Comparison of ENCODE assay signal across 8 cellular contexts in genomic region chr4:74189331-74190043, GRCh38. TPM values are rescaled to one million over a fixed set of nuclear protein-coding genes. Genes with fewer than 3 reads are reported as not detected.
DNase-seq lines count a peak whose midpoint lies in the region; ATAC-seq and TF ChIP-seq lines count a peak whose summit lies in the region.

No MANE protein-coding gene starts in this region.

- H3K4me3 Mint-ChIP-seq in Calu3 (ENCODE audit: low read depth, unreplicated experiment) = no peak overlapping the region
- no peak overlapping the region for H3K4me3 Mint-ChIP-seq in activated CD8-positive, alpha-beta T cell treated with anti-CD3 and anti-CD28 coated beads, Interleukin-2, amount 10 ng/mL, durations not matched to agents 7 days and 5 days

- CTCF ChIA-PET in Calu3 (lab: Charles Lee) = interaction anchor here (0.7 to 1.5 kb wide), 8 partner anchors 39 to 685 kb away, joined by 3 to 7 read pairs (median 4); no protein-coding TSS in a partner anchor
- CTCF ChIA-PET in activated CD8-positive, alpha-beta T cell treated with anti-CD3 and anti-CD28 coated beads, Interleukin-2, amount 10 ng/mL, durations not matched to agents 7 days and 5 days (lab: Charles Lee) = interaction anchor here (0.6 to 1.5 kb wide), 11 partner anchors 9 to 487 kb away, joined by 3 to 5 read pairs (median 3); partner anchors contain the start of gene EPGN

- no peaks in the 10 kb centered on the region for H3K36me3 Mint-ChIP-seq in Calu3 (ENCODE audit: insufficient read depth, unreplicated experiment)
- H3K36me3 Mint-ChIP-seq in activated CD8-positive, alpha-beta T cell treated with anti-CD3 and anti-CD28 coated beads, Interleukin-2, amount 10 ng/mL, durations not matched to agents 7 days and 5 days (ENCODE audit: low read depth) = no peaks in the 10 kb centered on the region

- H3K27ac ChIP-seq in tibial nerve = no peak overlapping the region

- WGBS in tibial nerve, 2 donors = 77 to 81% methylated on average over 2 of the region's 2 CpGs

- H3K36me3 ChIP-seq in tibial nerve = no peaks in the 10 kb centered on the region

- no peak for DNase-seq in Calu3
- DNase-seq in NCI-H146 treated with DMSO at 0.1 percent for 48 hours (lab: John Stamatoyannopoulos, UW; ENCODE audit: unreplicated experiment) = peak; percentile 55
- DNase-seq in activated CD8-positive, alpha-beta T cell treated with anti-CD3 and anti-CD28 coated beads, Interleukin-2, amount 10 ng/mL, durations not matched to agents 7 days and 5 days = peak; percentile 24
- DNase-seq in iPS DF 4.7 (ENCODE audit: extremely low read depth, low spot score) = peak; percentile 9
- DNase-seq in tibial nerve (ENCODE audit: low spot score in 2 of 2) = no peak
- DNase-seq in NCI-H187 treated with DMSO at 0.1 percent for 48 hours (lab: John Stamatoyannopoulos, UW) = no peak

- no peak for TF ChIP-seq POLR2A in tibial nerve (IDR thresholded peaks at IDR 0.05)

- ATAC-seq in GM21381 (IDR thresholded peaks at IDR 0.05; ENCODE audit: unreplicated experiment) (peak; percentile 50), HG03095 (IDR thresholded peaks at IDR 0.05; ENCODE audit: unreplicated experiment) (no peak)
- no peak for ATAC-seq in activated CD8-positive, alpha-beta T cell treated with anti-CD3 and anti-CD28 coated beads, Interleukin-2, amount 10 ng/mL, durations not matched to agents 7 days and 5 days

- no peaks in the 10 kb centered on the region for H3K4me1 Mint-ChIP-seq in Calu3 (ENCODE audit: low read depth, unreplicated experiment)
- peaks cover 1% of the 10 kb centered on the region for H3K4me1 Mint-ChIP-seq in activated CD8-positive, alpha-beta T cell treated with anti-CD3 and anti-CD28 coated beads, Interleukin-2, amount 10 ng/mL, durations not matched to agents 7 days and 5 days (ENCODE audit: low read depth)

- H3K9me3 ChIP-seq in tibial nerve = no peaks in the 10 kb centered on the region

- TF ChIP-seq CTCF in Calu3 (IDR thresholded peaks at IDR 0.05; ENCODE audit: unreplicated experiment) (peak; percentile 48), tibial nerve (IDR thresholded peaks at IDR 0.05) (peak; percentile 18 to 66 (median 48))

- H3K27ac Mint-ChIP-seq in Calu3 (ENCODE audit: unreplicated experiment) = no peak overlapping the region
- H3K27ac Mint-ChIP-seq in activated CD8-positive, alpha-beta T cell treated with anti-CD3 and anti-CD28 coated beads, Interleukin-2, amount 10 ng/mL, durations not matched to agents 7 days and 5 days = no peak overlapping the region

- BruUV-seq in Calu3 (replicated peaks; lab: Mats Ljungman, UMichigan) = no TSS peak

- no peak for TF ChIP-seq EP300 in tibial nerve (IDR thresholded peaks at IDR 0.05)

- H3K9me3 Mint-ChIP-seq in Calu3 (ENCODE audit: low read depth, unreplicated experiment) = no peaks in the 10 kb centered on the region
- H3K9me3 Mint-ChIP-seq in activated CD8-positive, alpha-beta T cell treated with anti-CD3 and anti-CD28 coated beads, Interleukin-2, amount 10 ng/mL, durations not matched to agents 7 days and 5 days (ENCODE audit: insufficient read depth) = no peaks in the 10 kb centered on the region

- no peaks in the 10 kb centered on the region for H3K27me3 Mint-ChIP-seq in Calu3 (ENCODE audit: unreplicated experiment)
- H3K27me3 Mint-ChIP-seq in activated CD8-positive, alpha-beta T cell treated with anti-CD3 and anti-CD28 coated beads, Interleukin-2, amount 10 ng/mL, durations not matched to agents 7 days and 5 days (ENCODE audit: low read depth) = no peaks in the 10 kb centered on the region

- no peaks in the 10 kb centered on the region for H3K4me1 ChIP-seq in tibial nerve

- POLR2A ChIA-PET in activated CD8-positive, alpha-beta T cell treated with anti-CD3 and anti-CD28 coated beads, Interleukin-2, amount 10 ng/mL, durations not matched to agents 7 days and 5 days (lab: Charles Lee) = no interaction called here

- intact Hi-C loops in Calu3 (cut with micrococcal nuclease; ENCODE audit: unreplicated experiment) = loop anchor here (1.0 to 2.0 kb wide), 3 partner anchors 39 to 486 kb away; no protein-coding TSS in a partner anchor

- no peak overlapping the region for H3K4me3 ChIP-seq in tibial nerve

- no peaks in the 10 kb centered on the region for H3K27me3 ChIP-seq in tibial nerve

RNA-seq across cellular contexts. Expression of gene MTHFD2L, which starts 31.6 kb away (rescaled TPM):
- total RNA-seq in Calu3 (2022) (21.8 and 24.1 TPM in 2 replicates), tibial nerve (10 to 100 TPM; 11.4 to 23.7 (median 17.8) TPM)
- total RNA-seq in activated CD8-positive, alpha-beta T cell treated with anti-CD3 and anti-CD28 coated beads, Interleukin-2, amount 10 ng/mL, durations not matched to agents 7 days and 5 days = 1 to 10 TPM; 5.3 to 5.5 TPM

Comparison
In these comparisons a context has a peak if more than half of its experiments do, and no peak if none do; other contexts are left out.
1. DNase-seq: peak in NCI-H146 treated with DMSO at 0.1 percent for 48 hours (single experiment), activated CD8-positive, alpha-beta T cell treated with anti-CD3 and anti-CD28 coated beads, Interleukin-2, amount 10 ng/mL, durations not matched to agents 7 days and 5 days (single experiment) and iPS DF 4.7 (single experiment); none in Calu3 (single experiment), tibial nerve (0 of 2) and NCI-H187 treated with DMSO at 0.1 percent for 48 hours (single experiment).